8 cellular contexts compared by ENCODE assay signal in genomic region chr11:2944953-2945756, GRCh38. TPM values are rescaled to one million over a fixed set of nuclear protein-coding genes. Genes with fewer than 3 reads are reported as not detected.
DNase-seq lines count a peak whose midpoint lies in the region; ATAC-seq, FAIRE-seq and TF ChIP-seq lines count a peak whose summit lies in the region.

No MANE protein-coding gene starts in this region.

- DNase-seq in GM19239 (ENCODE audit: insufficient read length, low spot score) (no peak), esophagus squamous epithelium (lab: John Stamatoyannopoulos, UW) (no peak), mucosa of gallbladder (ENCODE audit: low spot score) (peak; percentile 92), Karpas-422 (no peak)
- peak; percentile 73 for DNase-seq in activated CD8-positive, alpha-beta T cell treated with anti-CD3 and anti-CD28 coated beads for 36 hours

- peak overlapping the region; percentile 5 to 31 for H3K9ac ChIP-seq in stomach smooth muscle (ENCODE audit: low read length in 2 of 2)
- H3K9ac ChIP-seq in Karpas-422 (ENCODE audit: low read length), result no peak overlapping the region

- H3K79me2 ChIP-seq in Karpas-422 (ENCODE audit: low read length), result peaks cover 4% of the 10 kb centered on the region; the same call in 1 of the 2 replicates

- no peak overlapping the region for H2AFZ ChIP-seq in Karpas-422 (ENCODE audit: low read length)

- peaks cover 33% of the 10 kb centered on the region for H3K36me3 Mint-ChIP-seq in activated CD8-positive, alpha-beta T cell treated with anti-CD3 and anti-CD28 coated beads for 36 hours (ENCODE audit: low read depth)

- H3K4me1 Mint-ChIP-seq in activated CD8-positive, alpha-beta T cell treated with anti-CD3 and anti-CD28 coated beads for 36 hours (ENCODE audit: low read depth), result peaks cover 55% of the 10 kb centered on the region

- H3K9me3 ChIP-seq in esophagus squamous epithelium, result no peaks in the 10 kb centered on the region
- no peaks in the 10 kb centered on the region for H3K9me3 ChIP-seq in stomach smooth muscle (ENCODE audit: control insufficient read depth in 2 of 2, low read length in 2 of 2)
- peaks cover 5% of the 10 kb centered on the region; the same call in 1 of the 2 replicates for H3K9me3 ChIP-seq in Karpas-422 (ENCODE audit: low read length)

- no peak for TF ChIP-seq CTCF in activated CD8-positive, alpha-beta T cell treated with anti-CD3 and anti-CD28 coated beads for 36 hours (IDR thresholded peaks at IDR 0.05)
- peak in 1 of 6 experiments; percentile 10 for TF ChIP-seq CTCF in esophagus squamous epithelium (IDR thresholded peaks at IDR 0.05)

- H3K4me1 ChIP-seq in esophagus squamous epithelium (peaks cover 26 to 52% (median 34%) of the 10 kb centered on the region in 3 donors), stomach smooth muscle (ENCODE audit: control insufficient read depth, insufficient read depth, low read length) (peaks cover 23% of the 10 kb centered on the region), Karpas-422 (ENCODE audit: low read length) (no peaks in the 10 kb centered on the region)

- H3K36me3 ChIP-seq in esophagus squamous epithelium (peaks cover 12 to 66% (median 23%) of the 10 kb centered on the region in 3 donors), stomach smooth muscle (ENCODE audit: control insufficient read depth in 2 of 2, insufficient read depth in 2 of 2, low read length in 2 of 2) (peaks cover 27 to 30% of the 10 kb centered on the region in 2 donors), Karpas-422 (ENCODE audit: insufficient read depth, low read length) (peaks cover 73% of the 10 kb centered on the region)

- 14 to 19% methylated on average over 15 to 17 of the region's 18 CpGs for WGBS in esophagus squamous epithelium, 2 donors

- CTCF ChIA-PET in activated CD8-positive, alpha-beta T cell treated with anti-CD3 and anti-CD28 coated beads for 36 hours (lab: Charles Lee), result interaction anchor here (0.9 to 2.0 kb wide), 8 partner anchors 11 to 413 kb away, joined by 3 to 9 read pairs (median 6); no protein-coding TSS in a partner anchor

- peak overlapping the region; percentile 62 for H3K27ac Mint-ChIP-seq in activated CD8-positive, alpha-beta T cell treated with anti-CD3 and anti-CD28 coated beads for 36 hours

- H3K4me3 ChIP-seq in esophagus squamous epithelium, result peak overlapping the region in 3 of 4 donors; percentile 9 to 47 (median 22)
- H3K4me3 ChIP-seq in stomach smooth muscle (ENCODE audit: low read length in 2 of 2), result peak overlapping the region; percentile 59 to 64
- H3K4me3 ChIP-seq in Karpas-422 (ENCODE audit: low read length), result no peak overlapping the region

- H3K27me3 ChIP-seq in esophagus squamous epithelium (no peaks in the 10 kb centered on the region), stomach smooth muscle (ENCODE audit: control insufficient read depth in 1 of 2, insufficient read depth in 2 of 2, low read length in 2 of 2) (no peaks in the 10 kb centered on the region), Karpas-422 (ENCODE audit: low read length) (no peaks in the 10 kb centered on the region)

- ATAC-seq in activated CD8-positive, alpha-beta T cell treated with anti-CD3 and anti-CD28 coated beads for 36 hours, result peak; percentile 52
- ATAC-seq in HG03520 (IDR thresholded peaks at IDR 0.05; ENCODE audit: unreplicated experiment), result no peak
- ATAC-seq in GM18870 (IDR thresholded peaks at IDR 0.05; ENCODE audit: unreplicated experiment), result no peak

- no peak overlapping the region for H3K4me2 ChIP-seq in Karpas-422 (ENCODE audit: low read depth, low read length, poor library complexity, severe bottlenecking)

- H3K4me3 Mint-ChIP-seq in activated CD8-positive, alpha-beta T cell treated with anti-CD3 and anti-CD28 coated beads for 36 hours, result no peak overlapping the region

- no peaks in the 10 kb centered on the region for H3K27me3 Mint-ChIP-seq in activated CD8-positive, alpha-beta T cell treated with anti-CD3 and anti-CD28 coated beads for 36 hours

- intact Hi-C loops in activated CD8-positive, alpha-beta T cell treated with anti-CD3 and anti-CD28 coated beads for 36 hours (cut with micrococcal nuclease), result no loop called here
- intact Hi-C loops in esophagus squamous epithelium (cut with DNase I), result loop anchor here (10.0 kb wide), 1 partner anchor 70 kb away; no protein-coding TSS in a partner anchor

- POLR2A ChIA-PET in activated CD8-positive, alpha-beta T cell treated with anti-CD3 and anti-CD28 coated beads for 36 hours (lab: Charles Lee), result interaction anchor here (0.6 to 1.4 kb wide), 5 partner anchors 8 to 44 kb away, joined by 3 to 5 read pairs (median 4); no protein-coding TSS in a partner anchor

- H3K9me2 ChIP-seq in Karpas-422 (replicated peaks; ENCODE audit: insufficient read depth, low read length), result no peaks in the 10 kb centered on the region

- no peak for TF ChIP-seq POLR2A in esophagus squamous epithelium (IDR thresholded peaks at IDR 0.05)

- H4K20me1 ChIP-seq in Karpas-422 (ENCODE audit: insufficient read depth, low read depth, low read length), result no peaks in the 10 kb centered on the region

- H3K27ac ChIP-seq in esophagus squamous epithelium (peak overlapping the region; percentile 25 to 73 (median 54)), stomach smooth muscle (ENCODE audit: low read length) (peak overlapping the region; percentile 37), Karpas-422 (ENCODE audit: low read length) (no peak overlapping the region)

- no peaks in the 10 kb centered on the region for H3K9me3 Mint-ChIP-seq in activated CD8-positive, alpha-beta T cell treated with anti-CD3 and anti-CD28 coated beads for 36 hours

- peak; percentile 53 for FAIRE-seq in GM19239 (lab: Jason Lieb, UNC)

RNA-seq across cellular contexts. Expression of gene PHLDA2, which starts 15.9 kb away (rescaled TPM):
- 1 to 10 TPM; 3.6 to 3.7 TPM for total RNA-seq in activated CD8-positive, alpha-beta T cell treated with anti-CD3 and anti-CD28 coated beads for 36 hours
- total RNA-seq in esophagus squamous epithelium (10 to 100 TPM; 10.2 to 39.2 (median 22.5) TPM), mucosa of gallbladder (38.7 TPM)
- 0.25 TPM in 1 of 2 replicates, not detected in the other for total RNA-seq in Karpas-422 (2014; rRNA removed; shearing (Covaris generic); ENCODE audit: low replicate concordance)

RNA-seq across cellular contexts. Expression of gene NAP1L4, which starts 47.0 kb away (rescaled TPM):
- 100 to 1,000 TPM; 212 to 223 TPM for total RNA-seq in activated CD8-positive, alpha-beta T cell treated with anti-CD3 and anti-CD28 coated beads for 36 hours
- total RNA-seq in esophagus squamous epithelium, result 100 to 1,000 TPM; 108 to 140 (median 121) TPM
- 135 TPM for total RNA-seq in mucosa of gallbladder
- total RNA-seq in Karpas-422 (2014; rRNA removed; shearing (Covaris generic); ENCODE audit: low replicate concordance), result 80.5 and 171 TPM in 2 replicates

RNA-seq across cellular contexts. Expression of gene CDKN1C, which starts 59.6 kb away (rescaled TPM):
- total RNA-seq in activated CD8-positive, alpha-beta T cell treated with anti-CD3 and anti-CD28 coated beads for 36 hours, result 1 to 10 TPM; 1.6 TPM
- total RNA-seq in esophagus squamous epithelium (10 to 100 TPM in 2 of 4 donors, 1 to 10 TPM in 2; 4.1 to 54.6 (median 20.8) TPM), mucosa of gallbladder (59.4 TPM)
- not detected in 2 replicates for total RNA-seq in Karpas-422 (2014; rRNA removed; shearing (Covaris generic); ENCODE audit: low replicate concordance)

Comparison
In these comparisons a context has a peak if more than half of its experiments do, and no peak if none do; other contexts are left out.
1. DNase-seq: peak in activated CD8-positive, alpha-beta T cell treated with anti-CD3 and anti-CD28 coated beads for 36 hours (single experiment) and mucosa of gallbladder (single experiment); none in GM19239 (single experiment), esophagus squamous epithelium (single experiment) and Karpas-422 (single experiment).